In the genomic region with DNA sequence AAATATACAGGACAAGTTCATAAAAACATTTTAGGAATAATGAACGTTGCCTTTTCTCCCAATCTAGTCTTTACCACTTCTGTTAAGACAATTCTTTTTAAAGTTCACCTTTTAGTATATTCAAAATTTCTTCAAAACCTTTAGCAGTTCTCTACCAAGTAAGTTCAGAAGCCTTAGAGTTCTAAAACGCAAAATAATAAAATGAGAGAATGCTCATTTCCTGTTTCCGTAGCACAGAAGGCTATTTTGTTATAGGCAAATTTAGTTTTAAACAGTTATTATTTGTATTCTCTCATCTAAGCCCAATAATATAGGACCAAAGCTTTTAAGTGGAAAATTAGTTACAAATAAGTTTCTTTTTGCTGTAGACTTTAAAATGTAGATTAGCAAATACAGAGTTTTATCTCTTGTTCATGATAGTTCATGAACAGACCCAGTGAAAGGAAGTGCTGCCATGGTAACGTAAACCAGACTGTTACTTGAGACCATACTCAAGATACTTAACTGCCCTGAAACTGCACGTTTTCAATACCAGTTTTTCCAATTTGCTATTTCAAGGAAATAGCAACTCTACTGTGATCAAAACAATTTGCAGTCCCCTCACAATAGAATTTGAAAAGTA, we compare ENCODE assay signal across 1 cellular context.
TF ChIP-seq lines count a peak whose summit lies in the region.

No MANE protein-coding gene starts in this region.

TF ChIP-seq in HepG2, 621 proteins besides CTCF, POLR2A, EP300 and RAD21 (continued from another document):
- TF ChIP-seq, protein P1, sequence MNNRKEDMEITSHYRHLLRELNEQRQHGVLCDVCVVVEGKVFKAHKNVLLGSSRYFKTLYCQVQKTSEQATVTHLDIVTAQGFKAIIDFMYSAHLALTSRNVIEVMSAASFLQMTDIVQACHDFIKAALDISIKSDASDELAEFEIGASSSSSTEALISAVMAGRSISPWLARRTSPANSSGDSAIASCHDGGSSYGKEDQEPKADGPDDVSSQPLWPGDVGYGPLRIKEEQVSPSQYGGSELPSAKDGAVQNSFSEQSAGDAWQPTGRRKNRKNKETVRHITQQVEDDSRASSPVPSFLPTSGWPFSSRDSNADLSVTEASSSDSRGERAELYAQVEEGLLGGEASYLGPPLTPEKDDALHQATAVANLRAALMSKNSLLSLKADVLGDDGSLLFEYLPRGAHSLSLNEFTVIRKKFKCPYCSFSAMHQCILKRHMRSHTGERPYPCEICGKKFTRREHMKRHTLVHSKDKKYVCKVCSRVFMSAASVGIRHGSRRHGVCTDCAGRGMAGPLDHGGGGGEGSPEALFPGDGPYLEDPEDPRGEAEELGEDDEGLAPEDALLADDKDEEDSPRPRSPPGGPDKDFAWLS (CRISPR knock-in tag; IDR thresholded peaks at IDR 0.05; ENCODE audit: borderline replicate concordance), result no peak
- no peak for TF ChIP-seq ASH2L (IDR thresholded peaks at IDR 0.05; ENCODE audit: insufficient read length, low read depth, low read length)
- TF ChIP-seq CEBPB (IDR thresholded peaks at IDR 0.05; ENCODE audit: borderline replicate concordance, low read depth, low read length), result no peak
- TF ChIP-seq MLLT10 (CRISPR knock-in tag; IDR thresholded peaks at IDR 0.05), result no peak
- no peak for TF ChIP-seq GTF2F1 (IDR thresholded peaks at IDR 0.05; ENCODE audit: low read length)
- no peak for TF ChIP-seq ZFP1 (CRISPR knock-in tag; IDR thresholded peaks at IDR 0.05)
- no peak for TF ChIP-seq ZNF775 (CRISPR knock-in tag; IDR thresholded peaks at IDR 0.05; ENCODE audit: borderline replicate concordance)
- TF ChIP-seq ZNF674 (CRISPR knock-in tag; IDR thresholded peaks at IDR 0.05; ENCODE audit: low read depth), result no peak
- TF ChIP-seq, protein P2, sequence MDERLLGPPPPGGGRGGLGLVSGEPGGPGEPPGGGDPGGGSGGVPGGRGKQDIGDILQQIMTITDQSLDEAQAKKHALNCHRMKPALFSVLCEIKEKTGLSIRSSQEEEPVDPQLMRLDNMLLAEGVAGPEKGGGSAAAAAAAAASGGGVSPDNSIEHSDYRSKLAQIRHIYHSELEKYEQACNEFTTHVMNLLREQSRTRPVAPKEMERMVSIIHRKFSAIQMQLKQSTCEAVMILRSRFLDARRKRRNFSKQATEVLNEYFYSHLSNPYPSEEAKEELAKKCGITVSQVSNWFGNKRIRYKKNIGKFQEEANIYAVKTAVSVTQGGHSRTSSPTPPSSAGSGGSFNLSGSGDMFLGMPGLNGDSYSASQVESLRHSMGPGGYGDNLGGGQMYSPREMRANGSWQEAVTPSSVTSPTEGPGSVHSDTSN (CRISPR knock-in tag; IDR thresholded peaks at IDR 0.05), result no peak
- no peak for TF ChIP-seq JDP2 (CRISPR knock-in tag; IDR thresholded peaks at IDR 0.05; ENCODE audit: borderline replicate concordance)
